Comparison of ENCODE assay signal across 8 cellular contexts in the genomic region with DNA sequence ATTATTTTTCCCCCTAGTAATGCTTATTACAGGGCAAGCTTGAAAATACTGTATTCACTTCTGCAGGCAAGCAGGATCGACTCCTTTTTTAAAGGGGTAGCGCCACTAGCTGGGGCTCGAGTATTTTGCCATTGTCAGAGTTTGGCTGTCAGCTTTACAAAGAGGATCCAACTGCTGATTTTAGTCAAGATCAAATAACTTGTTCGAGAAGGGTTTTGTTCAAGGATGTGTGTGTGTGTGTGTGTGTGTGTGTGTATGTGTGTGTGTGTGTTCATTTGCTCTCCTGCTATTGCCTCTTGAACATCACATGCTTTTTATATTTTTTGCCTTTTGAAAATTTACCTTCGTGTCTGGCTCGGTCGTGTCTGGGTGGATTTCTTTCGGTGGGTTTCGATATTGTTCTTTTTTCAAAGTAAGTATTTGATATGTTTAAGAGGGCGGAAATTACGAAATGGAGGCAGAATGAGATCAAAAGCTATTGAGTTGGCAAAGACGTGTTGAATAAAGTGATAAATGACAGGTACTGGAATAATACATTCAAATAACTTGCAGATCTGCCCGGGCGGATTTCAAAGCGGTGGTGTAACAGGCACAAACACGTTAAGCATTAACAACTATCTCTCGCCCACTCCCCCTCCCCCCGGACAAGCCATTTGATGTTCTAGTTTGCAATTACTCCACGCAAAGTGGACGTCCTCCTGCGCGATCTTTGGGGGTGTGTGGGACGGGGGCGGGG. TPM values are rescaled to one million over a fixed set of nuclear protein-coding genes. Genes with fewer than 3 reads are reported as not detected.
A peak's percentile ranks its signal among the peaks of the same experiment; 100 is the strongest.
DNase-seq lines count a peak whose midpoint lies in the region; ATAC-seq, FAIRE-seq and TF ChIP-seq lines count a peak whose summit lies in the region.

No MANE protein-coding gene starts in this region.

- H3K27ac ChIP-seq in temporal lobe (ENCODE audit: low read depth, low read length) = peak overlapping the region; percentile 61

- peak; percentile 1 for ATAC-seq in HG03064 (IDR thresholded peaks at IDR 0.05; ENCODE audit: low read depth, unreplicated experiment)

- no peaks in the 10 kb centered on the region for H3K9me3 Mint-ChIP-seq in nephron

- H3K27me3 Mint-ChIP-seq in nephron (ENCODE audit: low read depth) = peaks cover 5% of the 10 kb centered on the region

- FAIRE-seq in GM19239 (lab: Jason Lieb, UNC) = no peak

- peak; percentile 20 for TF ChIP-seq CTCF in fibroblast of the aortic adventitia (IDR thresholded peaks at IDR 0.05; ENCODE audit: insufficient read depth, low read length)
- peak in 1 of 3 experiments; percentile 12 for TF ChIP-seq CTCF in nephron (IDR thresholded peaks at IDR 0.05; ENCODE audit: unreplicated experiment in 3 of 3)

- DNase-seq in GM03348 (ENCODE audit: low spot score) (peak; percentile 63), OCI-M1 (lab: John Stamatoyannopoulos, UW) (peak; percentile 90), fibroblast of the aortic adventitia (ENCODE audit: low read depth) (peak; percentile 73), GM19239 (ENCODE audit: insufficient read length, low spot score) (no peak)
- peak; percentile 62 for DNase-seq in activated T-helper 9 cell treated with anti-CD3 and anti-CD28 coated beads, Interleukin-2, amount 50 U/mL, for 16 hours (ENCODE audit: low read depth)

- H3K36me3 Mint-ChIP-seq in nephron (ENCODE audit: low read depth) = no peaks in the 10 kb centered on the region

- H3K27ac Mint-ChIP-seq in nephron = peak overlapping the region; percentile 98 to 100 (median 100)

- H3K4me3 Mint-ChIP-seq in nephron = peak overlapping the region; percentile 93 to 100 (median 96)

- H3K4me1 Mint-ChIP-seq in nephron = peaks cover 45% of the 10 kb centered on the region

- H3K4me3 ChIP-seq in fibroblast of the aortic adventitia (ENCODE audit: low read depth, low read length) = peak overlapping the region; percentile 92

RNA-seq across cellular contexts. Expression of gene ARID5B, which starts 1.1 kb away (rescaled TPM):
- 51.0 and 87.9 TPM in 2 replicates for total RNA-seq in fibroblast of the aortic adventitia (ENCODE audit: low replicate concordance)
- total RNA-seq in temporal lobe = 11.1 TPM
